8 cellular contexts compared by ENCODE assay signal in the genomic region with DNA sequence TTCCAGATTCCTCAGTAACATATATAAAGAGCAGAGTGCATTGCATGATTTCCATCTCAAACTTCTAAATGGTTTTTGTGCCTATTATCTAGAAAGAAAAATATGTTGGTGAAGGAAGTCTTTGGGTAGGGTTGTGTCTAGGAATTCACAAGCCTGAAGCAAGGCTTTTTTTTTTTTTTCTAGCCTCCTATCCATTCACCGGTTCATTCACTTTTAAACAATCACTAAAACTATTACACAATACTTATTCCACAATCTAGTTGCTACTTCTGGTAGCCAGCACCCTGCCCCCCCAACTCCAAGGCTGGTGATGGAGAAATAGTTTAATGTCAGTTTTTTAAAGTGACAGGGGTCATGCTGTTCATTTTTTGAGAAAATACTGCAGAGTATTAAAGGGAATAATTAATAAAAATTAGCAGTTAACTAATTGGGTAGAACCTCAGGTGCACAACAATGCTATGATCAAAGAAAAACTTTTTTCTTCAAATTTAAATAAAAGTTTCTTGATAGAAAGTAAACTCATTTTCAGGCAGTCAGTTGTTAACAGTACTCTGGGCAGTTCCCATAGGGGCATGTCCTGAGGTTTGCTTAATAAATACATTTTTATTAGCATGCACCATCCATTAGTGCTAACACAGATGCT. TPM values are rescaled to one million over a fixed set of nuclear protein-coding genes. Genes with fewer than 3 reads are reported as not detected.
DNase-seq lines count a peak whose midpoint lies in the region; ATAC-seq, FAIRE-seq and TF ChIP-seq lines count a peak whose summit lies in the region.

No MANE protein-coding gene starts in this region.

- DNase-seq in GM23248 (no peak), RWPE1 (ENCODE audit: low spot score) (no peak), epithelial cell of proximal tubule (ENCODE audit: low read depth) (no peak), pancreas (peak in 1 of 6 donors; percentile 49), DMS153 treated with DMSO at 0.1 percent for 48 hours (lab: John Stamatoyannopoulos, UW; ENCODE audit: unreplicated experiment) (no peak), GM13977 (ENCODE audit: low spot score) (no peak)
- no peak for DNase-seq in stimulated activated CD4-positive, alpha-beta T cell treated with anti-CD3 and anti-CD28 coated beads, Interleukin-12 subunit alpha, Interleukin-12 subunit beta, amount 100 ng/mL, for 4 hours

- no peaks in the 10 kb centered on the region for H4K20me1 ChIP-seq in GM23248 (ENCODE audit: insufficient read depth)

- POLR2A ChIA-PET in RWPE1 (lab: Yijun Ruan, JAX; ENCODE audit: low non-redundant PET) = interaction anchor here (0.6 kb wide), 1 partner anchor 101 kb away, joined by 4 read pairs; no protein-coding TSS in a partner anchor

- peaks cover 47% of the 10 kb centered on the region for H3F3A ChIP-seq in GM23248 (ENCODE audit: insufficient read depth)

- H3K79me2 ChIP-seq in GM23248 (ENCODE audit: insufficient read depth) = peaks cover 33% of the 10 kb centered on the region

- in situ Hi-C loops in GM23248 (cut with MboI) = loop anchor here (5.0 to 10.0 kb wide), 2 partner anchors 94 to 483 kb away; no protein-coding TSS in a partner anchor
- in situ Hi-C loops in GM13977 (cut with MboI; ENCODE audit: low pct_unique_long_range_greater_than_20kb, low sequenced_read_pairs, unreplicated experiment) = loop anchor here (10.0 kb wide), 2 partner anchors 94 to 486 kb away; no protein-coding TSS in a partner anchor

- H3K4me2 ChIP-seq in GM23248 (ENCODE audit: unreplicated experiment) = peak overlapping the region; percentile 89

- H2AFZ ChIP-seq in GM23248 = peak overlapping the region; percentile 42; the same call in 1 of the 2 replicates

- CTCF ChIA-PET in RWPE1 (lab: Yijun Ruan, JAX) = interaction anchor here (0.6 to 1.4 kb wide), 3 partner anchors 99 to 485 kb away, joined by 3 read pairs; no protein-coding TSS in a partner anchor

- peak overlapping the region; percentile 94 for H3K4me3 ChIP-seq in GM23248
- H3K4me3 ChIP-seq in epithelial cell of proximal tubule (ENCODE audit: low read depth, low read length) = peak overlapping the region; percentile 56
- peak overlapping the region in 3 of 4 donors; percentile 25 to 57 (median 45) for H3K4me3 ChIP-seq in pancreas

- no peaks in the 10 kb centered on the region for H3K27me3 ChIP-seq in GM23248 (replicated peaks; ENCODE audit: insufficient read depth)
- no peaks in the 10 kb centered on the region for H3K27me3 ChIP-seq in pancreas

- no peaks in the 10 kb centered on the region for H3K9me3 ChIP-seq in GM23248 (ENCODE audit: low read depth)
- H3K9me3 ChIP-seq in pancreas = no peaks in the 10 kb centered on the region

- ATAC-seq in pancreas (peak in 3 of 4 donors; percentile 0 to 2 (median 0)), HG03571 (IDR thresholded peaks at IDR 0.05; ENCODE audit: unreplicated experiment) (no peak)

- intact Hi-C loops in pancreas (cut with DNase I) = loop anchor here in 2 of 3 donors (5.0 to 10.0 kb wide), 2 partner anchors 54 to 92 kb away; no protein-coding TSS in a partner anchor

- H3K4me1 ChIP-seq in GM23248 (ENCODE audit: insufficient read depth) = peaks cover 49% of the 10 kb centered on the region
- peaks cover 33 to 43% (median 38%) of the 10 kb centered on the region in 3 donors for H3K4me1 ChIP-seq in pancreas

- 0 to 3% methylated on average over 1 of the region's 1 CpG for WGBS in GM23248 (ENCODE audit: low coverage in 1 of 2, low lambda C conversion rate in 2 of 2, missing lambda C conversion rate in 2 of 2), 2 experiments
- WGBS in pancreas, 2 donors = 2 to 15% methylated on average over 1 of the region's 1 CpG

- peaks cover 4% of the 10 kb centered on the region; the same call in 1 of the 2 replicates for H3K36me3 ChIP-seq in GM23248 (ENCODE audit: low read depth)
- peaks cover 0 to 6% (median 0%) of the 10 kb centered on the region in 3 donors for H3K36me3 ChIP-seq in pancreas

- no peaks in the 10 kb centered on the region for H3K9me2 ChIP-seq in GM23248 (ENCODE audit: insufficient read depth)

- H3K27ac ChIP-seq in GM23248 = peak overlapping the region; percentile 93
- peak overlapping the region; percentile 98 for H3K27ac ChIP-seq in RWPE1
- H3K27ac ChIP-seq in pancreas = peak overlapping the region; percentile 92 to 99 (median 96)

- peak overlapping the region; percentile 95 for H3K9ac ChIP-seq in GM23248

- peak; percentile 82 for FAIRE-seq in pancreas (lab: Jason Lieb, UNC)

- TF ChIP-seq CTCF in RWPE1 (conservative IDR thresholded peaks at IDR 0.05; ENCODE audit: low read depth) (no peak), epithelial cell of proximal tubule (conservative IDR thresholded peaks at IDR 0.05; ENCODE audit: low read depth, low read length) (no peak), pancreas (IDR thresholded peaks at IDR 0.05) (no peak), GM13977 (IDR thresholded peaks at IDR 0.05; ENCODE audit: extremely low read depth, insufficient read depth, missing control alignments) (no peak)

RNA-seq across cellular contexts. Expression of gene IRF2BP2, which starts 10.9 kb away (rescaled TPM):
- 60.7 and 69.3 TPM in 2 replicates for total RNA-seq in GM23248 (2014; rRNA removed; shearing (Covaris generic))
- polyA plus RNA-seq in GM23248 (2016; fragmentation: Nextera tagmentation; extraction: Ambion mirVana) (12.9 and 13.0 TPM in 2 replicates), pancreas (10 to 100 TPM; 57.2 to 93.6 TPM)
- total RNA-seq in epithelial cell of proximal tubule (45.6 and 70.5 TPM in 2 replicates), pancreas (10 to 100 TPM; 47.0 to 95.6 (median 55.0) TPM)
